Comparison of ENCODE assay signal across 2 cellular contexts in genomic region chr16:625402-626173, GRCh38.
TF ChIP-seq lines count a peak whose summit lies in the region.

No MANE protein-coding gene starts in this region.

TF ChIP-seq in HEK293, 187 proteins besides CTCF, POLR2A, EP300 and RAD21 (continued from another document):
- TF ChIP-seq ZBTB10 (tag by site-specific recombination; IDR thresholded peaks at IDR 0.05) = no peak
- TF ChIP-seq ZFHX2 (tag by site-specific recombination; conservative IDR thresholded peaks at IDR 0.05) = peak; percentile 50; the same call in 1 of the 2 replicates
- no peak for TF ChIP-seq ZNF488 (tag by site-specific recombination; IDR thresholded peaks at IDR 0.05)
- TF ChIP-seq MEIS1 (CRISPR knock-in tag; IDR thresholded peaks at IDR 0.05; ENCODE audit: borderline replicate concordance) = no peak
- TF ChIP-seq GLI4 (tag by site-specific recombination; IDR thresholded peaks at IDR 0.05) = no peak
- TF ChIP-seq ZBTB20 (tag by site-specific recombination; IDR thresholded peaks at IDR 0.05) = no peak

TF ChIP-seq in WTC11, 78 proteins besides CTCF, POLR2A, EP300 and RAD21 (continued from another document):
- TF ChIP-seq, protein P1, sequence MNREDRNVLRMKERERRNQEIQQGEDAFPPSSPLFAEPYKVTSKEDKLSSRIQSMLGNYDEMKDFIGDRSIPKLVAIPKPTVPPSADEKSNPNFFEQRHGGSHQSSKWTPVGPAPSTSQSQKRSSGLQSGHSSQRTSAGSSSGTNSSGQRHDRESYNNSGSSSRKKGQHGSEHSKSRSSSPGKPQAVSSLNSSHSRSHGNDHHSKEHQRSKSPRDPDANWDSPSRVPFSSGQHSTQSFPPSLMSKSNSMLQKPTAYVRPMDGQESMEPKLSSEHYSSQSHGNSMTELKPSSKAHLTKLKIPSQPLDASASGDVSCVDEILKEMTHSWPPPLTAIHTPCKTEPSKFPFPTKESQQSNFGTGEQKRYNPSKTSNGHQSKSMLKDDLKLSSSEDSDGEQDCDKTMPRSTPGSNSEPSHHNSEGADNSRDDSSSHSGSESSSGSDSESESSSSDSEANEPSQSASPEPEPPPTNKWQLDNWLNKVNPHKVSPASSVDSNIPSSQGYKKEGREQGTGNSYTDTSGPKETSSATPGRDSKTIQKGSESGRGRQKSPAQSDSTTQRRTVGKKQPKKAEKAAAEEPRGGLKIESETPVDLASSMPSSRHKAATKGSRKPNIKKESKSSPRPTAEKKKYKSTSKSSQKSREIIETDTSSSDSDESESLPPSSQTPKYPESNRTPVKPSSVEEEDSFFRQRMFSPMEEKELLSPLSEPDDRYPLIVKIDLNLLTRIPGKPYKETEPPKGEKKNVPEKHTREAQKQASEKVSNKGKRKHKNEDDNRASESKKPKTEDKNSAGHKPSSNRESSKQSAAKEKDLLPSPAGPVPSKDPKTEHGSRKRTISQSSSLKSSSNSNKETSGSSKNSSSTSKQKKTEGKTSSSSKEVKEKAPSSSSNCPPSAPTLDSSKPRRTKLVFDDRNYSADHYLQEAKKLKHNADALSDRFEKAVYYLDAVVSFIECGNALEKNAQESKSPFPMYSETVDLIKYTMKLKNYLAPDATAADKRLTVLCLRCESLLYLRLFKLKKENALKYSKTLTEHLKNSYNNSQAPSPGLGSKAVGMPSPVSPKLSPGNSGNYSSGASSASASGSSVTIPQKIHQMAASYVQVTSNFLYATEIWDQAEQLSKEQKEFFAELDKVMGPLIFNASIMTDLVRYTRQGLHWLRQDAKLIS (CRISPR knock-in tag; IDR thresholded peaks at IDR 0.05; ENCODE audit: borderline replicate concordance) = no peak
- TF ChIP-seq SMAD4 (CRISPR knock-in tag; IDR thresholded peaks at IDR 0.05) (no peak), ZNF416 (CRISPR knock-in tag; IDR thresholded peaks at IDR 0.05) (no peak), GTF2I (CRISPR knock-in tag; conservative IDR thresholded peaks at IDR 0.05) (no peak), RELA (CRISPR knock-in tag; IDR thresholded peaks at IDR 0.05; ENCODE audit: borderline replicate concordance) (no peak), ZNF396 (CRISPR knock-in tag; IDR thresholded peaks at IDR 0.05; ENCODE audit: borderline replicate concordance) (no peak)
